1 cellular context compared by ENCODE assay signal in genomic region chr1:117096871-117097842, GRCh38.
TF ChIP-seq lines count a peak whose summit lies in the region.

No MANE protein-coding gene starts in this region.

TF ChIP-seq in HCT116, 20 proteins besides CTCF, POLR2A, EP300 and RAD21 (continued from another document):
- TF ChIP-seq REST (IDR thresholded peaks at IDR 0.05; ENCODE audit: low read depth) (no peak), ZNF274 (IDR thresholded peaks at IDR 0.05; ENCODE audit: low read depth, low read length) (no peak), CBX3 (IDR thresholded peaks at IDR 0.05; ENCODE audit: low read depth) (no peak), MAX (IDR thresholded peaks at IDR 0.05) (no peak), POLR2AphosphoS5 (IDR thresholded peaks at IDR 0.05; ENCODE audit: low read depth, low read length) (no peak), FOSL1 (IDR thresholded peaks at IDR 0.05; ENCODE audit: low read depth) (no peak), SIN3A (IDR thresholded peaks at IDR 0.05; ENCODE audit: low read depth) (no peak), EGR1 (IDR thresholded peaks at IDR 0.05; ENCODE audit: low read depth) (no peak), TCF7L2 (IDR thresholded peaks at IDR 0.05; ENCODE audit: borderline replicate concordance, extremely low read depth, insufficient read depth, insufficient read length) (no peak)
- TF ChIP-seq, protein P1, sequence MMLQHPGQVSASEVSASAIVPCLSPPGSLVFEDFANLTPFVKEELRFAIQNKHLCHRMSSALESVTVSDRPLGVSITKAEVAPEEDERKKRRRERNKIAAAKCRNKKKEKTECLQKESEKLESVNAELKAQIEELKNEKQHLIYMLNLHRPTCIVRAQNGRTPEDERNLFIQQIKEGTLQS (IDR thresholded peaks at IDR 0.05), result no peak
